Comparison of ENCODE assay signal across 14 cellular contexts in genomic region chr7:31938650-31939049, GRCh38.
A peak's percentile ranks its signal among the peaks of the same experiment; 100 is the strongest.
DNase-seq lines count a peak whose midpoint lies in the region; ATAC-seq, FAIRE-seq and TF ChIP-seq lines count a peak whose summit lies in the region.
"Had no signal": no experiment of that assay in that cellular context is flagged by ENCODE, and none has a peak within 500 bp of the region (broad histone marks: within the 10 kb centered on the region; RNA-seq: fewer than 3 reads in every experiment).

No MANE protein-coding gene starts in this region.

- FAIRE-seq in astrocyte (lab: Jason Lieb, UNC) = peak; percentile 97
- FAIRE-seq in islet of Langerhans (lab: Jason Lieb, UNC) = peak; percentile 65

- H3K9me3 Mint-ChIP-seq in astrocyte (ENCODE audit: unreplicated experiment) = peaks cover 2% of the 10 kb centered on the region
- H3K9me3 Mint-ChIP-seq: activated naive CD8-positive, alpha-beta T cell treated with anti-CD3 and anti-CD28 coated beads, Interleukin-2, amount 50 U/mL, for 24 hours had no signal

- peaks cover 2% of the 10 kb centered on the region for H3K27me3 Mint-ChIP-seq in astrocyte (ENCODE audit: low read depth, unreplicated experiment)
- H3K27me3 Mint-ChIP-seq: activated CD8-positive, alpha-beta memory T cell treated with anti-CD3 and anti-CD28 coated beads, Interleukin-2, amount 10 ng/mL, durations not matched to agents 7 days and 5 days; activated naive CD8-positive, alpha-beta T cell treated with anti-CD3 and anti-CD28 coated beads, Interleukin-2, amount 50 U/mL, for 24 hours; CD4-positive, alpha-beta memory T cell had no signal

- H3K36me3 ChIP-seq in astrocyte (ENCODE audit: insufficient read depth, low read length) (no peaks in the 10 kb centered on the region), right lobe of liver (no peaks in the 10 kb centered on the region), Karpas-422 (ENCODE audit: insufficient read depth, low read length) (no peaks in the 10 kb centered on the region)
- H3K36me3 ChIP-seq: heart right ventricle had no signal

- H3K9ac ChIP-seq in astrocyte (ENCODE audit: low read length) (no peak overlapping the region), Karpas-422 (ENCODE audit: low read length) (no peak overlapping the region)

- H3K27ac ChIP-seq in astrocyte (ENCODE audit: low read depth, low read length) (peak overlapping the region; percentile 33), right lobe of liver (no peak overlapping the region), Karpas-422 (ENCODE audit: low read length) (no peak overlapping the region)
- H3K27ac ChIP-seq: heart right ventricle had no signal

- H3K27me3 ChIP-seq in astrocyte (ENCODE audit: insufficient read depth, low read length) (no peaks in the 10 kb centered on the region), right lobe of liver (no peaks in the 10 kb centered on the region), Karpas-422 (ENCODE audit: low read length) (no peaks in the 10 kb centered on the region)
- H3K27me3 ChIP-seq: heart right ventricle had no signal

- peaks cover 22% of the 10 kb centered on the region for H3K4me1 ChIP-seq in astrocyte (ENCODE audit: insufficient read depth, low read length)
- H3K4me1 ChIP-seq in right lobe of liver = no peaks in the 10 kb centered on the region
- no peaks in the 10 kb centered on the region for H3K4me1 ChIP-seq in Karpas-422 (ENCODE audit: low read length)

- H3K4me1 Mint-ChIP-seq in astrocyte (ENCODE audit: low read depth, unreplicated experiment) = peaks cover 10% of the 10 kb centered on the region
- H3K4me1 Mint-ChIP-seq: activated CD8-positive, alpha-beta memory T cell treated with anti-CD3 and anti-CD28 coated beads, Interleukin-2, amount 10 ng/mL, durations not matched to agents 7 days and 5 days; activated naive CD8-positive, alpha-beta T cell treated with anti-CD3 and anti-CD28 coated beads, Interleukin-2, amount 50 U/mL, for 24 hours; CD4-positive, alpha-beta memory T cell had no signal

- intact Hi-C loops in right lobe of liver (cut with DNase I) = no loop called here

- peak overlapping the region; percentile 11 for H3K4me2 ChIP-seq in astrocyte (ENCODE audit: low read length)
- no peak overlapping the region for H3K4me2 ChIP-seq in Karpas-422 (ENCODE audit: low read depth, low read length, poor library complexity, severe bottlenecking)

- no peak overlapping the region for H3K4me3 ChIP-seq in astrocyte (ENCODE audit: insufficient read depth, low read depth, low read length)
- no peak overlapping the region for H3K4me3 ChIP-seq in right lobe of liver
- H3K4me3 ChIP-seq in Karpas-422 (ENCODE audit: low read length) = no peak overlapping the region
- H3K4me3 ChIP-seq: heart right ventricle had no signal

- TF ChIP-seq CTCF in astrocyte (IDR thresholded peaks at IDR 0.05; ENCODE audit: insufficient read depth, low read depth, low read length) (peak; percentile 30), right lobe of liver (IDR thresholded peaks at IDR 0.05) (no peak), GM13977 (IDR thresholded peaks at IDR 0.05; ENCODE audit: extremely low read depth, insufficient read depth, missing control alignments) (no peak)

- H3K27ac Mint-ChIP-seq in astrocyte (ENCODE audit: unreplicated experiment) = no peak overlapping the region
- H3K27ac Mint-ChIP-seq: activated CD8-positive, alpha-beta memory T cell treated with anti-CD3 and anti-CD28 coated beads, Interleukin-2, amount 10 ng/mL, durations not matched to agents 7 days and 5 days; activated naive CD8-positive, alpha-beta T cell treated with anti-CD3 and anti-CD28 coated beads, Interleukin-2, amount 50 U/mL, for 24 hours; CD4-positive, alpha-beta memory T cell had no signal

- in situ Hi-C loops in GM13977 (cut with MboI; ENCODE audit: low pct_unique_long_range_greater_than_20kb, low sequenced_read_pairs, unreplicated experiment) = no loop called here

- no peaks in the 10 kb centered on the region for H3K36me3 Mint-ChIP-seq in astrocyte (ENCODE audit: low read depth, unreplicated experiment)
- H3K36me3 Mint-ChIP-seq: activated CD8-positive, alpha-beta memory T cell treated with anti-CD3 and anti-CD28 coated beads, Interleukin-2, amount 10 ng/mL, durations not matched to agents 7 days and 5 days; CD4-positive, alpha-beta memory T cell had no signal

- no peaks in the 10 kb centered on the region for H3K9me2 ChIP-seq in Karpas-422 (replicated peaks; ENCODE audit: insufficient read depth, low read length)

- TF ChIP-seq POLR2A in right lobe of liver (IDR thresholded peaks at IDR 0.05) = no peak

- H4K20me1 ChIP-seq in astrocyte (ENCODE audit: insufficient read depth, low read length) = no peaks in the 10 kb centered on the region
- H4K20me1 ChIP-seq in Karpas-422 (ENCODE audit: insufficient read depth, low read depth, low read length) = no peaks in the 10 kb centered on the region

- no peak overlapping the region for H3K4me3 Mint-ChIP-seq in astrocyte (ENCODE audit: unreplicated experiment)
- H3K4me3 Mint-ChIP-seq: activated CD8-positive, alpha-beta memory T cell treated with anti-CD3 and anti-CD28 coated beads, Interleukin-2, amount 10 ng/mL, durations not matched to agents 7 days and 5 days; activated naive CD8-positive, alpha-beta T cell treated with anti-CD3 and anti-CD28 coated beads, Interleukin-2, amount 50 U/mL, for 24 hours; CD4-positive, alpha-beta memory T cell had no signal

- no peak for ATAC-seq in right lobe of liver
- ATAC-seq: activated CD8-positive, alpha-beta memory T cell treated with anti-CD3 and anti-CD28 coated beads, Interleukin-2, amount 10 ng/mL, durations not matched to agents 7 days and 5 days; activated naive CD8-positive, alpha-beta T cell treated with anti-CD3 and anti-CD28 coated beads, Interleukin-2, amount 50 U/mL, for 24 hours; heart right ventricle had no signal

- peaks cover 31% of the 10 kb centered on the region for H3K79me2 ChIP-seq in astrocyte (ENCODE audit: insufficient read depth, low read length)
- H3K79me2 ChIP-seq in Karpas-422 (ENCODE audit: low read length) = no peaks in the 10 kb centered on the region

- DNase-seq in AG20443 (ENCODE audit: low spot score) (peak; percentile 22), HS-5 (ENCODE audit: low read depth) (peak; percentile 77), astrocyte (ENCODE audit: low read depth) (peak; percentile 54), right lobe of liver (no peak), Karpas-422 (no peak), T-helper 1 cell (no peak), GM13977 (ENCODE audit: low spot score) (no peak)
- DNase-seq: activated CD8-positive, alpha-beta memory T cell treated with anti-CD3 and anti-CD28 coated beads, Interleukin-2, amount 10 ng/mL, durations not matched to agents 7 days and 5 days; activated naive CD8-positive, alpha-beta T cell treated with anti-CD3 and anti-CD28 coated beads, Interleukin-2, amount 50 U/mL, for 24 hours; CD4-positive, alpha-beta memory T cell; heart right ventricle; occipital lobe; T1000 had no signal

- H2AFZ ChIP-seq in astrocyte (ENCODE audit: low read depth, low read length) (no peak overlapping the region), Karpas-422 (ENCODE audit: low read length) (no peak overlapping the region)

- H3K9me3 ChIP-seq in astrocyte (ENCODE audit: insufficient read depth, low read depth, low read length) = no peaks in the 10 kb centered on the region
- H3K9me3 ChIP-seq in right lobe of liver = no peaks in the 10 kb centered on the region
- no peaks in the 10 kb centered on the region for H3K9me3 ChIP-seq in Karpas-422 (ENCODE audit: low read length)
- H3K9me3 ChIP-seq: heart right ventricle had no signal

Comparison
In these comparisons a context has a peak if more than half of its experiments do, and no peak if none do; other contexts are left out.
1. DNase-seq: peak in AG20443 (single experiment), HS-5 (single experiment) and astrocyte (single experiment); none in right lobe of liver (0 of 3), Karpas-422 (single experiment), T-helper 1 cell (0 of 5) and GM13977 (single experiment).